7 cellular contexts compared by ENCODE assay signal in the genomic region with DNA sequence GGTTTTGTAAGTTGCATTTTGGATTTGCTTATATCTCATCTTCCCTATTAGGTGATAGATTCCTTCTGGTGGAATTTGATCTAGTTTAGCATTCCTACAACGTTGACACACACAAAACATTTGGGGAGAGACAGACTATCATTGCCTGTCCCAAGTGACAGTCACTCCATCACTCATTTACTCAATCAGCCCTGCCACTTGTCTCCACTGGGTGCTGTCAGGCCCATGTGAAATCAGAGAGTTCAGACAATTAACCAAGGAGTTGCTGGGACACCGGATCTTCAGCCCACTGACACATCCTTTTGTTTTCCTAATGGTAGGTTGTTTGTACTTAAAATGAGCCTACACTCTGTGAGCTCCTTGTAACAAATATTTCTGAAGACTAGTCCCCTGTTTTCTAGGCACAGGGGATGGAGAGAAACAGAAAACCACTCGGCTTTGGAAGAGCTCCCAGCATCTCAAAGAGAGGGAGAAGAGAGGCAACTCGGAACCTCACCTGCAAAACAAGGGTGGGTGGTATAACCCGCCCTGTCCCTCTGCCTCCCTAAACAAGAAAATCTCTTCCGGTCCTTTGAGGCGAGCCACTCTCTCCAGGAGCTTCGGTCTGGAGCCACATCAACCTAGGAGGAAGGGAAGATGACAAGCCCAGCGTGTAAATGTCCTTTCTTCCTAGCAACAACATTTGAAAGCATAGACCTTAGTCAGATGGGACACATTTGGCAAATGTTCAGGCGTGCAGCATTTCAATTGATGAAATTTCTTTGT.
DNase-seq lines count a peak whose midpoint lies in the region; ATAC-seq and TF ChIP-seq lines count a peak whose summit lies in the region.

No MANE protein-coding gene starts in this region.

- H3K4me3 ChIP-seq in fibroblast of mammary gland (ENCODE audit: control insufficient read depth, low read depth, low read length) (peak overlapping the region; percentile 51), retinal pigment epithelial cell (ENCODE audit: low read length) (peak overlapping the region; percentile 50)

- in situ Hi-C loops in SK-MEL-5 (cut with HindIII; ENCODE audit: low pct_unique_long_range_greater_than_20kb, low sequenced_read_pairs): no loop called here

- peak; percentile 18 for ATAC-seq in GM21619 (IDR thresholded peaks at IDR 0.05; ENCODE audit: unreplicated experiment)

- TF ChIP-seq CTCF in fibroblast of mammary gland (conservative IDR thresholded peaks at IDR 0.05; ENCODE audit: control insufficient read depth, insufficient read depth, low read depth, low read length): no peak
- no peak for TF ChIP-seq CTCF in retinal pigment epithelial cell (conservative IDR thresholded peaks at IDR 0.05; ENCODE audit: low read depth, low read length)

- DNase-seq in SK-MEL-5 (ENCODE audit: low read depth, low spot score): peak; percentile 1
- no peak for DNase-seq in fibroblast of mammary gland (ENCODE audit: low read depth)
- no peak for DNase-seq in retinal pigment epithelial cell (ENCODE audit: low read depth)
- DNase-seq in DMS79 treated with DMSO at 0.1 percent for 48 hours (lab: John Stamatoyannopoulos, UW): no peak
- no peak for DNase-seq in HuH-7 (ENCODE audit: low spot score)
- DNase-seq in NCI-H2029 (lab: John Stamatoyannopoulos, UW): no peak
